ENCODE assay signal across 16 cellular contexts in genomic region chr19:35004517-35005255, GRCh38. TPM values are rescaled to one million over a fixed set of nuclear protein-coding genes. Genes with fewer than 3 reads are reported as not detected.
DNase-seq lines count a peak whose midpoint lies in the region; ATAC-seq, FAIRE-seq and TF ChIP-seq lines count a peak whose summit lies in the region.
"Had no signal": no experiment of that assay in that cellular context is flagged by ENCODE, and none has a peak within 500 bp of the region (broad histone marks: within the 10 kb centered on the region; RNA-seq: fewer than 3 reads in every experiment).

No MANE protein-coding gene starts in this region.

- peaks cover 6% of the 10 kb centered on the region; the same call in 1 of the 2 replicates for H4K20me1 ChIP-seq in GM12878 (ENCODE audit: control insufficient read depth, insufficient read depth)

- no peak for TF ChIP-seq CTCF in GM12878 (IDR thresholded peaks at IDR 0.05 in 2 of 3, conservative IDR thresholded peaks at IDR 0.05 in 1 of 3; ENCODE audit: control insufficient read depth in 2 of 3, extremely low read depth in 1 of 3, insufficient read depth in 1 of 3, low read depth in 3 of 3, low read length in 3 of 3)
- TF ChIP-seq CTCF in nephron progenitor cell (IDR thresholded peaks at IDR 0.05), result no peak

- peaks cover 25% of the 10 kb centered on the region for H3K36me3 Mint-ChIP-seq in CD4-positive, CD25-positive, alpha-beta regulatory T cell
- peaks cover 21% of the 10 kb centered on the region for H3K36me3 Mint-ChIP-seq in nephron progenitor cell (ENCODE audit: low read depth)

- no peak for TF ChIP-seq RAD21 in GM12878 (IDR thresholded peaks at IDR 0.05; ENCODE audit: insufficient read depth, low read depth, low read length)

- FAIRE-seq in GM12878 (lab: Jason Lieb, UNC), result no peak

- H3K4me2 ChIP-seq in GM12878 (ENCODE audit: control insufficient read depth, insufficient read depth), result no peak overlapping the region; the same call in 1 of the 2 replicates

- no peaks in the 10 kb centered on the region for H3K9me3 Mint-ChIP-seq in CD4-positive, CD25-positive, alpha-beta regulatory T cell
- no peaks in the 10 kb centered on the region for H3K9me3 Mint-ChIP-seq in nephron progenitor cell
- H3K9me3 Mint-ChIP-seq: brain, mesothelial cell of epicardium had no signal

- in situ Hi-C loops in GM12878 (cut with MboI), result no loop called here

- no TSS peak for BruUV-seq in GM12878 (replicated peaks; lab: Mats Ljungman, UMichigan)

- no peaks in the 10 kb centered on the region for H3K27me3 Mint-ChIP-seq in CD4-positive, CD25-positive, alpha-beta regulatory T cell
- H3K27me3 Mint-ChIP-seq in nephron progenitor cell (ENCODE audit: low read depth, poor library complexity), result no peaks in the 10 kb centered on the region

- H3K9ac ChIP-seq in GM12878 (ENCODE audit: control insufficient read depth, insufficient read depth, low read length), result no peak overlapping the region

- WGBS in GM12878 (ENCODE audit: insufficient coverage, insufficient replicate concordance, low lambda C conversion rate, missing lambda C conversion rate), result 95% methylated on average over 17 of the region's 18 CpGs

- CTCF ChIA-PET in GM12878 (lab: Yijun Ruan, JAX), result interaction anchor here (0.7 to 1.2 kb wide), 2 partner anchors 26 to 32 kb away, joined by 3 read pairs; no protein-coding TSS in a partner anchor

- no peak overlapping the region for H3K4me3 ChIP-seq in CD4-positive, CD25-positive, alpha-beta regulatory T cell (ENCODE audit: low read depth, low read length)
- H3K4me3 ChIP-seq in H7 (ENCODE audit: insufficient read depth, low read depth, low read length) (no peak overlapping the region), GM12878 (no peak overlapping the region)
- H3K4me3 ChIP-seq: prostate gland had no signal

- no peak for DNase-seq in CD4-positive, CD25-positive, alpha-beta regulatory T cell
- peak; percentile 21 for DNase-seq in H7
- DNase-seq in GM12878 (ENCODE audit: low read depth, low spot score), result no peak
- DNase-seq in nephron progenitor cell, result no peak
- no peak for DNase-seq in AG08395 (ENCODE audit: low spot score)
- no peak for DNase-seq in NCI-H82 treated with DMSO at 0.1 percent for 48 hours (lab: John Stamatoyannopoulos, UW; ENCODE audit: unreplicated experiment)
- DNase-seq in stimulated activated naive CD4-positive, alpha-beta T cell (lab: John Stamatoyannopoulos, UW), result no peak
- DNase-seq in ecto neural progenitor cell (ENCODE audit: low spot score), result no peak
- DNase-seq: foreskin melanocyte had no signal

- no peak overlapping the region for H3K27ac ChIP-seq in CD4-positive, CD25-positive, alpha-beta regulatory T cell (ENCODE audit: insufficient read depth, low read length, poor library complexity, severe bottlenecking)
- H3K27ac ChIP-seq in GM12878 (ENCODE audit: control insufficient read depth, insufficient read depth), result no peak overlapping the region

- H3K27ac Mint-ChIP-seq in CD4-positive, CD25-positive, alpha-beta regulatory T cell, result peak overlapping the region; percentile 82 to 95 (median 90)
- peak overlapping the region; percentile 85 for H3K27ac Mint-ChIP-seq in nephron progenitor cell

- ATAC-seq in CD4-positive, CD25-positive, alpha-beta regulatory T cell (ENCODE audit: low read depth in 2 of 2), result no peak
- ATAC-seq in GM12878, result no peak
- ATAC-seq: SK-N-SH treated with all-trans-retinoic acid at 6 μM for 48 hours had no signal

- SMC1A ChIA-PET in GM12878 (lab: Charles Lee; ENCODE audit: uncharacterized antibody, unreplicated experiment), result interaction anchor here (1.2 kb wide), 1 partner anchor 17 kb away, joined by 3 read pairs; no protein-coding TSS in a partner anchor

- peak overlapping the region in 3 of 4 donors; percentile 9 to 99 (median 82) for H3K4me3 Mint-ChIP-seq in CD4-positive, CD25-positive, alpha-beta regulatory T cell
- H3K4me3 Mint-ChIP-seq in nephron progenitor cell, result no peak overlapping the region
- H3K4me3 Mint-ChIP-seq: CD14-positive monocyte, mesothelial cell of epicardium had no signal

- peaks cover 0 to 64% (median 40%) of the 10 kb centered on the region in 4 donors for H3K4me1 Mint-ChIP-seq in CD4-positive, CD25-positive, alpha-beta regulatory T cell
- peaks cover 38% of the 10 kb centered on the region for H3K4me1 Mint-ChIP-seq in nephron progenitor cell

- no peak for TF ChIP-seq EP300 in GM12878 (IDR thresholded peaks at IDR 0.05; ENCODE audit: borderline replicate concordance in 1 of 2, control insufficient read depth in 1 of 2, low read depth in 2 of 2, low read length in 2 of 2)

- H3K9me3 ChIP-seq in CD4-positive, CD25-positive, alpha-beta regulatory T cell (ENCODE audit: control insufficient read depth in 2 of 2, low read length in 2 of 2), result no peaks in the 10 kb centered on the region
- H3K9me3 ChIP-seq in GM12878 (replicated peaks; ENCODE audit: control insufficient read depth, insufficient read depth, low read length), result no peaks in the 10 kb centered on the region
- H3K9me3 ChIP-seq: prostate gland had no signal

- TF ChIP-seq POLR2A in GM12878 (IDR thresholded peaks at IDR 0.05; ENCODE audit: low read depth, low read length), result peak; percentile 51

- peaks cover 47% of the 10 kb centered on the region for H3K4me1 ChIP-seq in CD4-positive, CD25-positive, alpha-beta regulatory T cell (ENCODE audit: control insufficient read depth, insufficient read depth, low read length, poor library complexity, severe bottlenecking)
- H3K4me1 ChIP-seq in GM12878 (ENCODE audit: control insufficient read depth, insufficient read depth, low read length), result peaks cover 18% of the 10 kb centered on the region

- H3K27me3 ChIP-seq in CD4-positive, CD25-positive, alpha-beta regulatory T cell (ENCODE audit: control insufficient read depth, insufficient read depth, low read length), result no peaks in the 10 kb centered on the region
- H3K27me3 ChIP-seq in H7 (ENCODE audit: control insufficient read depth, insufficient read depth, low read length) (no peaks in the 10 kb centered on the region), GM12878 (replicated peaks in 1 of 2; ENCODE audit: control insufficient read depth in 2 of 2, insufficient read depth in 2 of 2, low read length in 1 of 2) (no peaks in the 10 kb centered on the region)

- intact Hi-C loops in GM12878 (cut with micrococcal nuclease; ENCODE audit: unreplicated experiment), result no loop called here

- peaks cover 22% of the 10 kb centered on the region for H3K36me3 ChIP-seq in CD4-positive, CD25-positive, alpha-beta regulatory T cell (ENCODE audit: control insufficient read depth, insufficient read depth, low read length)
- H3K36me3 ChIP-seq in H7 (replicated peaks; ENCODE audit: control insufficient read depth, insufficient read depth, low read length) (peaks cover 32% of the 10 kb centered on the region), GM12878 (ENCODE audit: control insufficient read depth in 2 of 2, insufficient read depth in 2 of 2, low read length in 1 of 2) (peaks cover 3 to 13% of the 10 kb centered on the region in 2 experiments; a peak in 3 of 4 replicates)
- H3K36me3 ChIP-seq: prostate gland had no signal

- RAD21 ChIA-PET in GM12878 (lab: Charles Lee; ENCODE audit: unreplicated experiment), result no interaction called here

- H3K79me2 ChIP-seq in GM12878 (ENCODE audit: control insufficient read depth, insufficient read depth, low read length), result peaks cover 48% of the 10 kb centered on the region

- no peak overlapping the region for H2AFZ ChIP-seq in GM12878 (ENCODE audit: control insufficient read depth, low read depth, low read length)

- POLR2A ChIA-PET in GM12878 (lab: Charles Lee), result no interaction called here

RNA-seq across cellular contexts. Expression of gene GRAMD1A, which starts 4.6 kb away (rescaled TPM):
- total RNA-seq in CD4-positive, CD25-positive, alpha-beta regulatory T cell, result 179 TPM
- polyA plus RNA-seq in CD4-positive, CD25-positive, alpha-beta regulatory T cell, result 10 to 100 TPM; 25.7 to 39.4 (median 32.1) TPM
- 110 and 138 TPM in 2 replicates for total RNA-seq in H7 (2014; rRNA removed; shearing (Covaris generic))
- total RNA-seq in GM12878 (2013; cell fraction: nucleolus; rRNA removed), result 208 and 225 TPM in 2 replicates
- total RNA-seq in GM12878 (2014; rRNA removed) (36.1 and 41.9 TPM in 2 replicates), GM12878 (2014; rRNA removed; fragmentation: Illumina TruSeq; extraction: Trizol) (14.8 and 16.9 TPM in 2 replicates), GM12878 (2021) (69.1 and 71.0 TPM in 2 replicates)
- 20.0 TPM for polyA plus RNA-seq in GM12878 (2011; ENCODE audit: low read depth)
- polyA plus RNA-seq in GM12878 (2011; rRNA removed) (32.2 and 60.8 TPM in 2 replicates), GM12878 (2014; fragmentation: Illumina TruSeq; extraction: Trizol) (21.9 and 32.7 TPM in 2 replicates), GM12878 (2014; fragmentation: Nextera tagmentation; extraction: Ambion mirVana) (1 to 10 TPM in 1 of 2 experiments, under 1 TPM in 1; 0.79 to 2.0 TPM), GM12878 (2014; rRNA removed) (73.6 and 79.8 TPM in 2 replicates), GM12878 (2016; fragmentation: Nextera tagmentation; extraction: Ambion mirVana) (10 to 100 TPM; 22.1 to 37.9 TPM)
- 67.4 and 69.1 TPM in 2 replicates for polyA plus RNA-seq in GM12878 (2011; cell fraction: cytosol; rRNA removed)
- 169 and 199 TPM in 2 replicates for polyA plus RNA-seq in GM12878 (2011; cell fraction: nucleus; rRNA removed)
- 48.1 and 61.6 TPM in 2 replicates for polyA plus RNA-seq in GM12878 (2012)
- 47.9 and 85.8 TPM in 2 replicates for polyA minus RNA-seq in GM12878 (2011; rRNA and poly(A)+ RNA removed)
- 31.1 and 31.4 TPM in 2 replicates for polyA minus RNA-seq in GM12878 (2011; cell fraction: cytosol; rRNA and poly(A)+ RNA removed)
- polyA minus RNA-seq in GM12878 (2011; cell fraction: nucleus; rRNA and poly(A)+ RNA removed), result 29.5 and 41.4 TPM in 2 replicates

RNA-seq across cellular contexts. Expression of gene SCN1B, which starts 25.6 kb away (rescaled TPM):
- total RNA-seq in CD4-positive, CD25-positive, alpha-beta regulatory T cell, result 2.0 TPM
- polyA plus RNA-seq in CD4-positive, CD25-positive, alpha-beta regulatory T cell, result under 1 TPM in 3 of 4 donors, not detected in 1; 0.08 to 0.23 (median 0.11) TPM
- 8.1 and 8.9 TPM in 2 replicates for total RNA-seq in H7 (2014; rRNA removed; shearing (Covaris generic))
- 0.50 and 0.73 TPM in 2 replicates for total RNA-seq in GM12878 (2013; cell fraction: nucleolus; rRNA removed)
- 0.06 and 0.16 TPM in 2 replicates for total RNA-seq in GM12878 (2014; rRNA removed)
- 0.04 TPM in 1 of 2 replicates, not detected in the other for total RNA-seq in GM12878 (2014; rRNA removed; fragmentation: Illumina TruSeq; extraction: Trizol)
- 0.27 and 0.33 TPM in 2 replicates for total RNA-seq in GM12878 (2021)
- 0.07 TPM for polyA plus RNA-seq in GM12878 (2011; ENCODE audit: low read depth)
- 0.04 and 0.11 TPM in 2 replicates for polyA plus RNA-seq in GM12878 (2011; rRNA removed)
- polyA plus RNA-seq in GM12878 (2011; cell fraction: cytosol; rRNA removed), result 0.09 and 0.15 TPM in 2 replicates
- 0.79 and 0.83 TPM in 2 replicates for polyA plus RNA-seq in GM12878 (2011; cell fraction: nucleus; rRNA removed)
- 0.15 and 0.16 TPM in 2 replicates for polyA plus RNA-seq in GM12878 (2012)
- polyA plus RNA-seq in GM12878 (2014; fragmentation: Illumina TruSeq; extraction: Trizol), result 0.13 and 0.62 TPM in 2 replicates
- not detected for polyA plus RNA-seq in GM12878 (2014; fragmentation: Nextera tagmentation; extraction: Ambion mirVana)
- polyA plus RNA-seq in GM12878 (2014; rRNA removed), result 0.34 and 0.54 TPM in 2 replicates
- under 1 TPM in 1 of 2 experiments, not detected in 1; 0.08 TPM for polyA plus RNA-seq in GM12878 (2016; fragmentation: Nextera tagmentation; extraction: Ambion mirVana)
- polyA minus RNA-seq in GM12878 (2011; rRNA and poly(A)+ RNA removed), result 0.07 and 0.26 TPM in 2 replicates
- polyA minus RNA-seq in GM12878 (2011; cell fraction: cytosol; rRNA and poly(A)+ RNA removed), result not detected in 2 replicates
- 0.12 and 0.29 TPM in 2 replicates for polyA minus RNA-seq in GM12878 (2011; cell fraction: nucleus; rRNA and poly(A)+ RNA removed)

RNA-seq across cellular contexts. Expression of gene HPN, which starts 36.8 kb away (rescaled TPM):
- total RNA-seq in CD4-positive, CD25-positive, alpha-beta regulatory T cell, result not detected
- under 1 TPM in 2 of 4 donors, not detected in 2; 0.54 to 0.70 TPM for polyA plus RNA-seq in CD4-positive, CD25-positive, alpha-beta regulatory T cell
- total RNA-seq in H7 (2014; rRNA removed; shearing (Covaris generic)), result 6.1 and 13.9 TPM in 2 replicates
- not detected in 2 replicates for total RNA-seq in GM12878 (2013; cell fraction: nucleolus; rRNA removed)
- total RNA-seq in GM12878 (2014; rRNA removed) (not detected in 2 replicates), GM12878 (2014; rRNA removed; fragmentation: Illumina TruSeq; extraction: Trizol) (not detected in 2 replicates), GM12878 (2021) (0.13 and 0.21 TPM in 2 replicates)
- polyA plus RNA-seq in GM12878 (2011; ENCODE audit: low read depth), result not detected
- polyA plus RNA-seq in GM12878 (2011; rRNA removed) (not detected in 2 replicates), GM12878 (2014; fragmentation: Illumina TruSeq; extraction: Trizol) (not detected in 2 replicates), GM12878 (2014; fragmentation: Nextera tagmentation; extraction: Ambion mirVana) (not detected), GM12878 (2014; rRNA removed) (0.16 TPM in 1 of 2 replicates, not detected in the other), GM12878 (2016; fragmentation: Nextera tagmentation; extraction: Ambion mirVana) (under 1 TPM in 1 of 2 experiments, not detected in 1; 0.35 TPM)
- not detected in 2 replicates for polyA plus RNA-seq in GM12878 (2011; cell fraction: cytosol; rRNA removed)
- 0.12 TPM in 1 of 2 replicates, not detected in the other for polyA plus RNA-seq in GM12878 (2011; cell fraction: nucleus; rRNA removed)
- not detected in 2 replicates for polyA plus RNA-seq in GM12878 (2012)
- polyA minus RNA-seq in GM12878 (2011; rRNA and poly(A)+ RNA removed), result not detected in 2 replicates
- polyA minus RNA-seq in GM12878 (2011; cell fraction: cytosol; rRNA and poly(A)+ RNA removed), result not detected in 2 replicates
- not detected in 2 replicates for polyA minus RNA-seq in GM12878 (2011; cell fraction: nucleus; rRNA and poly(A)+ RNA removed)
- total RNA-seq: G401, urinary bladder had no signal
- polyA plus RNA-seq: CD14-positive monocyte had no signal

RNA-seq across cellular contexts. Expression of gene ZNF792, which starts 40.7 kb away (rescaled TPM):
- 16.2 TPM for total RNA-seq in CD4-positive, CD25-positive, alpha-beta regulatory T cell
- 10 to 100 TPM; 15.5 to 24.7 (median 19.9) TPM for polyA plus RNA-seq in CD4-positive, CD25-positive, alpha-beta regulatory T cell
- 16.7 and 18.0 TPM in 2 replicates for total RNA-seq in H7 (2014; rRNA removed; shearing (Covaris generic))
- total RNA-seq in GM12878 (2013; cell fraction: nucleolus; rRNA removed), result 26.2 and 26.7 TPM in 2 replicates
- total RNA-seq in GM12878 (2014; rRNA removed) (2.3 and 2.8 TPM in 2 replicates), GM12878 (2014; rRNA removed; fragmentation: Illumina TruSeq; extraction: Trizol) (2.2 and 2.6 TPM in 2 replicates), GM12878 (2021) (2.0 and 2.2 TPM in 2 replicates)
- polyA plus RNA-seq in GM12878 (2011; ENCODE audit: low read depth), result 2.1 TPM
- polyA plus RNA-seq in GM12878 (2011; rRNA removed) (4.8 and 5.3 TPM in 2 replicates), GM12878 (2014; fragmentation: Illumina TruSeq; extraction: Trizol) (1.2 and 1.3 TPM in 2 replicates), GM12878 (2014; fragmentation: Nextera tagmentation; extraction: Ambion mirVana) (under 1 TPM; 0.53 to 0.63 TPM), GM12878 (2014; rRNA removed) (0.97 and 1.0 TPM in 2 replicates), GM12878 (2016; fragmentation: Nextera tagmentation; extraction: Ambion mirVana) (1 to 10 TPM in 1 of 2 experiments, under 1 TPM in 1; 0.87 to 1.3 TPM)
- polyA plus RNA-seq in GM12878 (2011; cell fraction: cytosol; rRNA removed), result 3.6 TPM in 2 replicates
- 4.4 and 6.2 TPM in 2 replicates for polyA plus RNA-seq in GM12878 (2011; cell fraction: nucleus; rRNA removed)
- 2.0 and 2.4 TPM in 2 replicates for polyA plus RNA-seq in GM12878 (2012)
- polyA minus RNA-seq in GM12878 (2011; rRNA and poly(A)+ RNA removed), result 18.5 and 19.5 TPM in 2 replicates
- 3.1 and 3.7 TPM in 2 replicates for polyA minus RNA-seq in GM12878 (2011; cell fraction: cytosol; rRNA and poly(A)+ RNA removed)
- polyA minus RNA-seq in GM12878 (2011; cell fraction: nucleus; rRNA and poly(A)+ RNA removed), result 18.0 and 19.1 TPM in 2 replicates
